In genomic region chr11:67638535-67639437, GRCh38 we compare ENCODE assay signal across 23 cellular contexts. TPM values are rescaled to one million over a fixed set of nuclear protein-coding genes. Genes with fewer than 3 reads are reported as not detected.
DNase-seq lines count a peak whose midpoint lies in the region; ATAC-seq and TF ChIP-seq lines count a peak whose summit lies in the region.
"Had no signal": no experiment of that assay in that cellular context is flagged by ENCODE, and none has a peak within 500 bp of the region (broad histone marks: within the 10 kb centered on the region; RNA-seq: fewer than 3 reads in every experiment).

No MANE protein-coding gene starts in this region.

- H3K4me2 ChIP-seq in neuronal stem cell (ENCODE audit: insufficient read depth, low read length, poor library complexity, severe bottlenecking): no peak overlapping the region

- H3K9me3 ChIP-seq in endodermal cell (ENCODE audit: control insufficient read depth, low read length): no peaks in the 10 kb centered on the region
- H3K9me3 ChIP-seq in neuronal stem cell (replicated peaks in 1 of 2; ENCODE audit: control insufficient read depth in 2 of 2, insufficient read depth in 1 of 2, low read depth in 1 of 2, low read length in 2 of 2): peaks cover 0 to 2% of the 10 kb centered on the region in 2 donors

- no peak for ATAC-seq in GM21381 (IDR thresholded peaks at IDR 0.05; ENCODE audit: unreplicated experiment)
- ATAC-seq: PC-3, SK-N-SH treated with all-trans-retinoic acid at 6 μM for 48 hours had no signal

- no peak overlapping the region for H3K4ac ChIP-seq in neuronal stem cell (ENCODE audit: low read length)

- H2BK12ac ChIP-seq in neuronal stem cell (ENCODE audit: low read length): no peak overlapping the region

- H3K79me1 ChIP-seq in neuronal stem cell (ENCODE audit: low read depth, low read length): no peaks in the 10 kb centered on the region

- H3K36me3 Mint-ChIP-seq in endodermal cell (ENCODE audit: low read depth): no peaks in the 10 kb centered on the region

- H3K9ac ChIP-seq in endodermal cell (ENCODE audit: extremely low read depth, low read length, poor library complexity, severe bottlenecking) (no peak overlapping the region), neuronal stem cell (ENCODE audit: low read depth, low read length, poor library complexity) (peak overlapping the region; percentile 60)

- H3K14ac ChIP-seq in neuronal stem cell (ENCODE audit: low read length): peak overlapping the region; percentile 82

- H3K27ac ChIP-seq in endodermal cell (ENCODE audit: low read depth, low read length): no peak overlapping the region
- no peak overlapping the region for H3K27ac ChIP-seq in neuronal stem cell (replicated peaks; ENCODE audit: low read length)

- H3K18ac ChIP-seq in neuronal stem cell (ENCODE audit: low read length): peak overlapping the region; percentile 38

- H3K4me3 ChIP-seq in endodermal cell (ENCODE audit: low read length): no peak overlapping the region
- H3K4me3 ChIP-seq in neuronal stem cell (ENCODE audit: low read length in 2 of 2): no peak overlapping the region

- 92 to 97% methylated on average over 14 to 24 of the region's 24 CpGs for WGBS in endodermal cell (ENCODE audit: insufficient coverage in 1 of 2, insufficient read length in 1 of 2), 2 experiments
- WGBS in neuronal stem cell (ENCODE audit: extremely low coverage in 2 of 2, insufficient read length in 2 of 2, insufficient replicate concordance in 1 of 2), 2 donors: no CpG with 5 or more reads among the region's 24 CpGs

- no peak overlapping the region for H4K91ac ChIP-seq in neuronal stem cell (ENCODE audit: low read depth, low read length, poor library complexity)

- H3K27me3 ChIP-seq in endodermal cell (ENCODE audit: control insufficient read depth, insufficient read depth, low read length, poor library complexity, severe bottlenecking) (peaks cover 5% of the 10 kb centered on the region), neuronal stem cell (ENCODE audit: control insufficient read depth in 3 of 3, insufficient read depth in 3 of 3, low read depth in 1 of 3, low read length in 3 of 3) (peaks cover 0 to 5% (median 2%) of the 10 kb centered on the region in 3 experiments)

- DNase-seq in Ammon's horn (ENCODE audit: low spot score): peak; percentile 1
- DNase-seq in D341Med (ENCODE audit: low spot score): peak; percentile 21
- peak; percentile 52 for DNase-seq in endodermal cell
- DNase-seq in neuronal stem cell (ENCODE audit: low spot score): no peak
- DNase-seq in stimulated activated CD4-positive, alpha-beta T cell treated with anti-CD3 and anti-CD28 coated beads, Interleukin-15, amount 100 ng/mL, for 24 hours: no peak
- DNase-seq in HuH-7 (ENCODE audit: low spot score): no peak
- DNase-seq in NCI-H1930 (lab: John Stamatoyannopoulos, UW): no peak
- DNase-seq: C1 segment of cervical spinal cord, DMS153, GDM1, HCEC 1CT, KG1, NCI-H1417, NCI-H187, NCI-H345, NCI-H524 treated with DMSO at 0.1 percent for 48 hours, PC-3, RPMI8226, SIG-M5 had no signal

- peak overlapping the region; percentile 87 for H2BK5ac ChIP-seq in neuronal stem cell (ENCODE audit: low read length)

- no peak overlapping the region for H2AFZ ChIP-seq in neuronal stem cell (ENCODE audit: low read length)

- H4K8ac ChIP-seq in neuronal stem cell (ENCODE audit: low read depth, low read length): peak overlapping the region; percentile 82

- H2AK5ac ChIP-seq in neuronal stem cell (ENCODE audit: low read depth, low read length): peak overlapping the region; percentile 91

- H2BK120ac ChIP-seq in neuronal stem cell (ENCODE audit: low read depth, low read length): peak overlapping the region; percentile 81

- no peaks in the 10 kb centered on the region for H3K4me1 Mint-ChIP-seq in endodermal cell

- peak overlapping the region; percentile 97 for H3K23ac ChIP-seq in neuronal stem cell (ENCODE audit: low read depth, low read length, poor library complexity)

- no peaks in the 10 kb centered on the region for H3K9me3 Mint-ChIP-seq in endodermal cell

- H3K4me1 ChIP-seq in endodermal cell (ENCODE audit: control insufficient read depth, insufficient read depth, low read length): no peaks in the 10 kb centered on the region
- peaks cover 2 to 12% of the 10 kb centered on the region in 2 donors for H3K4me1 ChIP-seq in neuronal stem cell (ENCODE audit: control insufficient read depth in 2 of 2, insufficient read depth in 1 of 2, low read depth in 1 of 2, low read length in 2 of 2)

- H3K36me3 ChIP-seq in endodermal cell (ENCODE audit: control insufficient read depth, insufficient read depth, low read length): no peaks in the 10 kb centered on the region
- H3K36me3 ChIP-seq in neuronal stem cell (replicated peaks in 1 of 2; ENCODE audit: control insufficient read depth in 2 of 2, insufficient read depth in 2 of 2, low read length in 2 of 2): no peaks in the 10 kb centered on the region

- no peak for TF ChIP-seq CTCF in endodermal cell (conservative IDR thresholded peaks at IDR 0.05)

- no peak overlapping the region for H3K4me3 Mint-ChIP-seq in endodermal cell

- H3K27me3 Mint-ChIP-seq in endodermal cell (ENCODE audit: insufficient read depth): peaks cover 25% of the 10 kb centered on the region

- H2BK15ac ChIP-seq in neuronal stem cell (ENCODE audit: low read length): peak overlapping the region; percentile 93

- H3K27ac Mint-ChIP-seq in endodermal cell: no peak overlapping the region

RNA-seq across cellular contexts. Expression of gene TBX10, which starts 0.8 kb away (rescaled TPM):
- total RNA-seq in endodermal cell: not detected
- 1.7 TPM for polyA plus RNA-seq in endodermal cell (2013, experiment 1 of 2)
- polyA plus RNA-seq in endodermal cell (2013, experiment 2 of 2): 1.7 TPM
- polyA plus RNA-seq in neuronal stem cell (2013, experiment 1 of 2): 0.04 TPM
- 0.03 TPM for polyA plus RNA-seq in neuronal stem cell (2013, experiment 2 of 2)
- total RNA-seq: A673, Daoy, PC-3 had no signal

RNA-seq across cellular contexts. Expression of gene NUDT8, which starts 9.0 kb away (rescaled TPM):
- total RNA-seq in endodermal cell: 10 to 100 TPM in 1 of 2 donors, 1 to 10 TPM in 1; 9.5 to 13.1 TPM
- polyA plus RNA-seq in endodermal cell (2013, experiment 1 of 2): 13.6 TPM
- polyA plus RNA-seq in endodermal cell (2013, experiment 2 of 2): 13.4 TPM
- polyA plus RNA-seq in neuronal stem cell (2013, experiment 1 of 2): 7.6 TPM
- 6.7 TPM for polyA plus RNA-seq in neuronal stem cell (2013, experiment 2 of 2)

RNA-seq across cellular contexts. Expression of gene ACY3, which starts 11.7 kb away (rescaled TPM):
- total RNA-seq in endodermal cell: under 1 TPM; 0.20 to 0.71 TPM
- not detected for polyA plus RNA-seq in endodermal cell (2013, experiment 1 of 2)
- not detected for polyA plus RNA-seq in endodermal cell (2013, experiment 2 of 2)
- polyA plus RNA-seq in neuronal stem cell (2013, experiment 1 of 2): not detected
- polyA plus RNA-seq in neuronal stem cell (2013, experiment 2 of 2): not detected
- total RNA-seq: A673, Daoy, PC-3 had no signal

RNA-seq across cellular contexts. Expression of gene NDUFV1, which starts 32.0 kb away (rescaled TPM):
- 100 to 1,000 TPM; 135 to 160 TPM for total RNA-seq in endodermal cell
- polyA plus RNA-seq in endodermal cell (2013, experiment 1 of 2): 138 TPM
- polyA plus RNA-seq in endodermal cell (2013, experiment 2 of 2): 109 TPM
- 71.8 TPM for polyA plus RNA-seq in neuronal stem cell (2013, experiment 1 of 2)
- polyA plus RNA-seq in neuronal stem cell (2013, experiment 2 of 2): 67.2 TPM

RNA-seq across cellular contexts. Expression of gene ALDH3B2, which starts 35.6 kb away (rescaled TPM):
- not detected for total RNA-seq in endodermal cell
- polyA plus RNA-seq in endodermal cell (2013, experiment 1 of 2): not detected
- not detected for polyA plus RNA-seq in endodermal cell (2013, experiment 2 of 2)
- not detected for polyA plus RNA-seq in neuronal stem cell (2013, experiment 1 of 2)
- not detected for polyA plus RNA-seq in neuronal stem cell (2013, experiment 2 of 2)
- total RNA-seq: A673, PC-3 had no signal

Comparison
In these comparisons a context has a peak if more than half of its experiments do, and no peak if none do; other contexts are left out.
1. DNase-seq: peak in Ammon's horn (single experiment), D341Med (single experiment) and endodermal cell (single experiment); none in neuronal stem cell (single experiment), stimulated activated CD4-positive, alpha-beta T cell treated with anti-CD3 and anti-CD28 coated beads, Interleukin-15, amount 100 ng/mL, for 24 hours (single experiment), HuH-7 (single experiment) and NCI-H1930 (0 of 2).